ENCODE assay signal across 1 cellular context in genomic region chr9:93288891-93289883, GRCh38.
TF ChIP-seq lines count a peak whose summit lies in the region.

No MANE protein-coding gene starts in this region.

TF ChIP-seq in HepG2, 621 proteins besides CTCF, POLR2A, EP300 and RAD21 (continued from another document and continues in another):
- TF ChIP-seq MAZ (IDR thresholded peaks at IDR 0.05; ENCODE audit: borderline replicate concordance, low read depth, low read length): no peak
- no peak for TF ChIP-seq MAZ (CRISPR knock-in tag; IDR thresholded peaks at IDR 0.05; ENCODE audit: low read depth)
- TF ChIP-seq ZBTB42 (CRISPR knock-in tag; IDR thresholded peaks at IDR 0.05): no peak
- TF ChIP-seq UBTF (CRISPR knock-in tag; IDR thresholded peaks at IDR 0.05): no peak
- peak; percentile 51 for TF ChIP-seq XRCC5 (optimal IDR thresholded peaks at IDR 0.05; ENCODE audit: low read length)
- no peak for TF ChIP-seq ZSCAN21 (CRISPR knock-in tag; IDR thresholded peaks at IDR 0.05; ENCODE audit: borderline replicate concordance)
- no peak for TF ChIP-seq CENPT (CRISPR knock-in tag; IDR thresholded peaks at IDR 0.05; ENCODE audit: low read depth)
- TF ChIP-seq ZNF160 (CRISPR knock-in tag; IDR thresholded peaks at IDR 0.05): no peak
- TF ChIP-seq, protein P1, sequence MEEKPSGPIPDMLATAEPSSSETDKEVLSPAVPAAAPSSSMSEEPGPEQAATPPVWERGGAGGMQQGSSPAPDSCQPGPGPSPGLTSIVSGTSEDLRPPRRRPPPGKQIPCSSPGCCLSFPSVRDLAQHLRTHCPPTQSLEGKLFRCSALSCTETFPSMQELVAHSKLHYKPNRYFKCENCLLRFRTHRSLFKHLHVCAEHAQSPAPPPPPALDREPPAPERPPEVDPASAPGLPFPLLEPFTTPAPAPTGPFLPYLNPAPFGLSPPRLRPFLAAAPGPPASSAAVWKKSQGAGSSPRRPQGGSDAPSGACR (CRISPR knock-in tag; IDR thresholded peaks at IDR 0.05): no peak
- TF ChIP-seq, protein P2, sequence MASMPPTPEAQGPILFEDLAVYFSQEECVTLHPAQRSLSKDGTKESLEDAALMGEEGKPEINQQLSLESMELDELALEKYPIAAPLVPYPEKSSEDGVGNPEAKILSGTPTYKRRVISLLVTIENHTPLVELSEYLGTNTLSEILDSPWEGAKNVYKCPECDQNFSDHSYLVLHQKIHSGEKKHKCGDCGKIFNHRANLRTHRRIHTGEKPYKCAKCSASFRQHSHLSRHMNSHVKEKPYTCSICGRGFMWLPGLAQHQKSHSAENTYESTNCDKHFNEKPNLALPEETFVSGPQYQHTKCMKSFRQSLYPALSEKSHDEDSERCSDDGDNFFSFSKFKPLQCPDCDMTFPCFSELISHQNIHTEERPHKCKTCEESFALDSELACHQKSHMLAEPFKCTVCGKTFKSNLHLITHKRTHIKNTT (CRISPR knock-in tag; IDR thresholded peaks at IDR 0.05): no peak
- TF ChIP-seq SIX4 (CRISPR knock-in tag; IDR thresholded peaks at IDR 0.05): no peak
- TF ChIP-seq ZNF280B (CRISPR knock-in tag; IDR thresholded peaks at IDR 0.05; ENCODE audit: borderline replicate concordance): no peak
- no peak for TF ChIP-seq ZBTB46 (CRISPR knock-in tag; IDR thresholded peaks at IDR 0.05; ENCODE audit: borderline replicate concordance)
- TF ChIP-seq ZNF75D (CRISPR knock-in tag; IDR thresholded peaks at IDR 0.05; ENCODE audit: borderline replicate concordance): no peak
- no peak for TF ChIP-seq MTA3 (CRISPR knock-in tag; IDR thresholded peaks at IDR 0.05)
- TF ChIP-seq ZNF430 (CRISPR knock-in tag; IDR thresholded peaks at IDR 0.05): no peak
- no peak for TF ChIP-seq ZNF549 (CRISPR knock-in tag; IDR thresholded peaks at IDR 0.05)
- peak; percentile 69; the same call in 1 of the 2 replicates for TF ChIP-seq FOXK1 (CRISPR knock-in tag; IDR thresholded peaks at IDR 0.05; ENCODE audit: borderline replicate concordance, low read depth)
- no peak for TF ChIP-seq ZNF224 (CRISPR knock-in tag; IDR thresholded peaks at IDR 0.05)
- TF ChIP-seq ZNF383 (CRISPR knock-in tag; IDR thresholded peaks at IDR 0.05; ENCODE audit: borderline replicate concordance): no peak
- 0 out of 2 replicates have a peak, but pooled peaks have one; percentile 28 for TF ChIP-seq IRF2 (CRISPR knock-in tag; IDR thresholded peaks at IDR 0.05)
- no peak for TF ChIP-seq ZNF543 (CRISPR knock-in tag; IDR thresholded peaks at IDR 0.05)
- TF ChIP-seq ZZZ3 (CRISPR knock-in tag; IDR thresholded peaks at IDR 0.05; ENCODE audit: borderline replicate concordance): no peak
- no peak for TF ChIP-seq ZNF740 (CRISPR knock-in tag; IDR thresholded peaks at IDR 0.05)
- TF ChIP-seq, protein P3, sequence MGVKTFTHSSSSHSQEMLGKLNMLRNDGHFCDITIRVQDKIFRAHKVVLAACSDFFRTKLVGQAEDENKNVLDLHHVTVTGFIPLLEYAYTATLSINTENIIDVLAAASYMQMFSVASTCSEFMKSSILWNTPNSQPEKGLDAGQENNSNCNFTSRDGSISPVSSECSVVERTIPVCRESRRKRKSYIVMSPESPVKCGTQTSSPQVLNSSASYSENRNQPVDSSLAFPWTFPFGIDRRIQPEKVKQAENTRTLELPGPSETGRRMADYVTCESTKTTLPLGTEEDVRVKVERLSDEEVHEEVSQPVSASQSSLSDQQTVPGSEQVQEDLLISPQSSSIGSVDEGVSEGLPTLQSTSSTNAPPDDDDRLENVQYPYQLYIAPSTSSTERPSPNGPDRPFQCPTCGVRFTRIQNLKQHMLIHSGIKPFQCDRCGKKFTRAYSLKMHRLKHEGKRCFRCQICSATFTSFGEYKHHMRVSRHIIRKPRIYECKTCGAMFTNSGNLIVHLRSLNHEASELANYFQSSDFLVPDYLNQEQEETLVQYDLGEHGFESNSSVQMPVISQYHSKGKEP (CRISPR knock-in tag; IDR thresholded peaks at IDR 0.05): no peak
- TF ChIP-seq TOPORS (CRISPR knock-in tag; IDR thresholded peaks at IDR 0.05): no peak
- TF ChIP-seq, protein P4, sequence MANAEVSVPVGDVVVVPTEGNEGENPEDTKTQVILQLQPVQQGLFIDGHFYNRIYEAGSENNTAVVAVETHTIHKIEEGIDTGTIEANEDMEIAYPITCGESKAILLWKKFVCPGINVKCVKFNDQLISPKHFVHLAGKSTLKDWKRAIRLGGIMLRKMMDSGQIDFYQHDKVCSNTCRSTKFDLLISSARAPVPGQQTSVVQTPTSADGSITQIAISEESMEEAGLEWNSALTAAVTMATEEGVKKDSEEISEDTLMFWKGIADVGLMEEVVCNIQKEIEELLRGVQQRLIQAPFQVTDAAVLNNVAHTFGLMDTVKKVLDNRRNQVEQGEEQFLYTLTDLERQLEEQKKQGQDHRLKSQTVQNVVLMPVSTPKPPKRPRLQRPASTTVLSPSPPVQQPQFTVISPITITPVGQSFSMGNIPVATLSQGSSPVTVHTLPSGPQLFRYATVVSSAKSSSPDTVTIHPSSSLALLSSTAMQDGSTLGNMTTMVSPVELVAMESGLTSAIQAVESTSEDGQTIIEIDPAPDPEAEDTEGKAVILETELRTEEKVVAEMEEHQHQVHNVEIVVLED (CRISPR knock-in tag; IDR thresholded peaks at IDR 0.05; ENCODE audit: borderline replicate concordance): no peak
- TF ChIP-seq ZNF318 (CRISPR knock-in tag; IDR thresholded peaks at IDR 0.05): no peak
- TF ChIP-seq RFX1 (IDR thresholded peaks at IDR 0.05): no peak
- no peak for TF ChIP-seq ATF7-NPFF (CRISPR knock-in tag; IDR thresholded peaks at IDR 0.05; ENCODE audit: low read depth)
- TF ChIP-seq, protein P5, sequence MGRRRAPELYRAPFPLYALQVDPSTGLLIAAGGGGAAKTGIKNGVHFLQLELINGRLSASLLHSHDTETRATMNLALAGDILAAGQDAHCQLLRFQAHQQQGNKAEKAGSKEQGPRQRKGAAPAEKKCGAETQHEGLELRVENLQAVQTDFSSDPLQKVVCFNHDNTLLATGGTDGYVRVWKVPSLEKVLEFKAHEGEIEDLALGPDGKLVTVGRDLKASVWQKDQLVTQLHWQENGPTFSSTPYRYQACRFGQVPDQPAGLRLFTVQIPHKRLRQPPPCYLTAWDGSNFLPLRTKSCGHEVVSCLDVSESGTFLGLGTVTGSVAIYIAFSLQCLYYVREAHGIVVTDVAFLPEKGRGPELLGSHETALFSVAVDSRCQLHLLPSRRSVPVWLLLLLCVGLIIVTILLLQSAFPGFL (CRISPR knock-in tag; IDR thresholded peaks at IDR 0.05): no peak
- no peak for TF ChIP-seq GLI4 (CRISPR knock-in tag; IDR thresholded peaks at IDR 0.05; ENCODE audit: borderline replicate concordance)
- TF ChIP-seq ZNF512 (CRISPR knock-in tag; IDR thresholded peaks at IDR 0.05): no peak
